ENCODE assay signal across 11 cellular contexts in the genomic region with DNA sequence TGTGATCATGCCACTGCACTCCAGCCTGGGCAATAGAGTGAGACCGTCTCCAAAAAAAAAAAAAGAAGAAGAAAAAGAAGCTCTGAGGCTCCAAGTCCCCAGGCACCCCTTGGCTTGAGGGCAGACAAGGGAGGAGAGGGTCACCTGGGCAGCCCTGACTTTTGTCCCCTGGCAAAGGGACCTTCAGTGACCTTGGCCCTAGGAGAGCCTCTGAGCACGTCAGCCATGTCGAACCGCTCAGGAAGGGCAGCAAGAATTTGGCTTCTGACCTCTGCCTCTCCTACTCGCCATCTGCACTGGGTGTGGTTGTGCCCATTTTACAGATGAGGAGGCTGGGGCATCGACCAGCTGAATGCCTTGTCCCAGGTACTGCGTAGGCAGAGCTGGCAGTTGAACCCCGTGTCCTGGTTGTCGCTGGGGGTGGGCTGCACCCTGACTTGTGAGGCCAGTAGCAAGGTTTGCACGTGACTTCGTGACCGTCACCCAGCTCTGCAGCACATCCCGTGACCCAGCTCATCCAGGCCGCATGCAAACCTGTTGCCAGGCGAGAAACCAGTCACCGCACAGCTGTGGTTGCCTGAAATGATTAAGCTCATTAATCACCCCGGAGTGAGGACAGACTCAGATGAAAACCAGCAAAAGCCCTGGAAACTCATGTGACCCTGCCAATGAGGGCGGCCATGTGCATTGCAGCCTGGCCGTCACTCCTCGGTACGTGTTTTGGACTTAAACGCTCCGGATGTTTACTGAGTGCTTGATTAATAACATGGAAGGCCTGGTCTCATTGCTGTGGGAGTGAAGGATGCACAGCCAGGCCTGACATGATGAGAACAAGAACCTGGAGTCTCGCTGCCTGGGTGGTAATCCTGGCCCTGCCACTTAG. TPM values are rescaled to one million over a fixed set of nuclear protein-coding genes. Genes with fewer than 3 reads are reported as not detected.
DNase-seq lines count a peak whose midpoint lies in the region; ATAC-seq and TF ChIP-seq lines count a peak whose summit lies in the region.
"Had no signal": no experiment of that assay in that cellular context is flagged by ENCODE, and none has a peak within 500 bp of the region (broad histone marks: within the 10 kb centered on the region; RNA-seq: fewer than 3 reads in every experiment).

No MANE protein-coding gene starts in this region.

- no peaks in the 10 kb centered on the region for H3K27me3 ChIP-seq in GM06990 (replicated peaks; ENCODE audit: control insufficient read depth, insufficient read depth, low read length)

- no peaks in the 10 kb centered on the region for H3K27me3 Mint-ChIP-seq in WTC11 (ENCODE audit: low read depth)
- peaks cover 7% of the 10 kb centered on the region for H3K27me3 Mint-ChIP-seq in glutamatergic neuron (ENCODE audit: unreplicated experiment)

- H3K4me3 Mint-ChIP-seq in WTC11 (no peak overlapping the region), glutamatergic neuron (ENCODE audit: unreplicated experiment) (no peak overlapping the region)

- no peak overlapping the region for H3K4me3 ChIP-seq in GM06990 (replicated peaks; ENCODE audit: low read depth, low read length)
- H3K4me3 ChIP-seq in HEK293 (ENCODE audit: low read depth, low read length) = no peak overlapping the region
- no peak overlapping the region for H3K4me3 ChIP-seq in epithelial cell of esophagus (ENCODE audit: low read length)
- H3K4me3 ChIP-seq in skeletal muscle cell (ENCODE audit: low read depth, low read length) = no peak overlapping the region
- H3K4me3 ChIP-seq: SK-N-MC had no signal

- H3K4me1 Mint-ChIP-seq in WTC11 = no peaks in the 10 kb centered on the region
- H3K4me1 Mint-ChIP-seq in glutamatergic neuron (ENCODE audit: low read depth, unreplicated experiment) = no peaks in the 10 kb centered on the region

- no peaks in the 10 kb centered on the region for H3K4me1 ChIP-seq in HEK293 (ENCODE audit: control insufficient read depth, insufficient read depth, low read length)

- DNase-seq in GM06990 (ENCODE audit: extremely low read depth, insufficient read length) (peak; percentile 78), epithelial cell of esophagus (ENCODE audit: low read depth) (peak; percentile 15), skeletal muscle cell (ENCODE audit: low read depth) (peak; percentile 59), AML-193 (lab: John Stamatoyannopoulos, UW) (no peak), WTC11 (ENCODE audit: low spot score) (no peak), occipital lobe (lab: John Stamatoyannopoulos, UW) (no peak), glutamatergic neuron (no peak)
- DNase-seq: NCI-H1092 treated with DMSO at 0.1 percent for 48 hours, retina had no signal

- H3K36me3 Mint-ChIP-seq in WTC11 (peaks cover 37% of the 10 kb centered on the region), glutamatergic neuron (ENCODE audit: unreplicated experiment) (no peaks in the 10 kb centered on the region)

- no peak for TF ChIP-seq CTCF in GM06990 (IDR thresholded peaks at IDR 0.05; ENCODE audit: insufficient read depth, low read length, poor library complexity, severe bottlenecking)
- no peak for TF ChIP-seq CTCF in HEK293 (tag by site-specific recombination; IDR thresholded peaks at IDR 0.05)
- TF ChIP-seq CTCF in epithelial cell of esophagus (IDR thresholded peaks at IDR 0.05; ENCODE audit: insufficient read depth, low read depth, low read length, missing control alignments) = no peak
- no peak for TF ChIP-seq CTCF in WTC11 (IDR thresholded peaks at IDR 0.05)
- TF ChIP-seq CTCF in glutamatergic neuron (IDR thresholded peaks at IDR 0.05; ENCODE audit: partially characterized antibody, unreplicated experiment) = no peak

- POLR2A ChIA-PET in HEK293 (lab: Yijun Ruan, JAX) (no interaction called here), WTC11 (lab: Charles Lee) (no interaction called here)

- no peaks in the 10 kb centered on the region for H3K9me3 Mint-ChIP-seq in WTC11
- no peaks in the 10 kb centered on the region for H3K9me3 Mint-ChIP-seq in glutamatergic neuron (ENCODE audit: unreplicated experiment)

- H3K9me3 ChIP-seq in HEK293 (ENCODE audit: control insufficient read depth, insufficient read depth, low read depth, low read length) = no peaks in the 10 kb centered on the region

- H3K36me3 ChIP-seq in GM06990 (ENCODE audit: control insufficient read depth, insufficient read depth, low read length) = peaks cover 8% of the 10 kb centered on the region
- peaks cover 4 to 76% of the 10 kb centered on the region in 2 experiments; a peak in 2 of 3 replicates for H3K36me3 ChIP-seq in HEK293 (ENCODE audit: control insufficient read depth in 2 of 2, insufficient read depth in 1 of 2, low read length in 2 of 2)

- no peak overlapping the region for H3K27ac ChIP-seq in HEK293 (ENCODE audit: extremely low read depth, low read depth, low read length)
- H3K27ac ChIP-seq: SK-N-MC had no signal

- H3K27ac Mint-ChIP-seq in WTC11 (no peak overlapping the region), glutamatergic neuron (ENCODE audit: unreplicated experiment) (no peak overlapping the region)

- CTCF ChIA-PET in HEK293 (lab: Yijun Ruan, JAX) = no interaction called here
- CTCF ChIA-PET in WTC11 (lab: Charles Lee) = interaction anchor here (0.7 kb wide), 1 partner anchor 10 kb away, joined by 3 read pairs; no protein-coding TSS in a partner anchor

- no peak for ATAC-seq in WTC11

TF ChIP-seq in HEK293, 187 proteins besides CTCF, POLR2A, EP300 and RAD21:
- TF ChIP-seq SCRT2 (tag by site-specific recombination; IDR thresholded peaks at IDR 0.05) (peak; percentile 31; the same call in 1 of the 2 replicates), HOXD13 (CRISPR knock-in tag; IDR thresholded peaks at IDR 0.05; ENCODE audit: borderline replicate concordance) (no peak), ZBTB21 (tag by site-specific recombination; IDR thresholded peaks at IDR 0.05) (no peak)
- TF ChIP-seq, protein P1, sequence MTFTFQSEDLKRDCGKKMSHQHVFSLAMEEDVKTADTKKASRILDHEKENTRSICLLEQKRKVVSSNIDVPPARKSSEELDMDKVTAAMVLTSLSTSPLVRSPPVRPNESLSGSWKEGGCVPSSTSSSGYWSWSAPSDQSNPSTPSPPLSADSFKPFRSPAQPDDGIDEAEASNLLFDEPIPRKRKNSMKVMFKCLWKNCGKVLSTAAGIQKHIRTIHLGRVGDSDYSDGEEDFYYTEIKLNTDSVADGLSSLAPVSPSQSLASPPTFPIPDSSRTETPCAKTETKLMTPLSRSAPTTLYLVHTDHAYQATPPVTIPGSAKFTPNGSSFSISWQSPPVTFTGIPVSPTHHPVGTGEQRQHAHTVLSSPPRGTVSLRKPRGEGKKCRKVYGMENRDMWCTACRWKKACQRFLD (tag by site-specific recombination; IDR thresholded peaks at IDR 0.05) = no peak

TF ChIP-seq in WTC11, 78 proteins besides CTCF, POLR2A, EP300 and RAD21 (continues in another document):
- no peak for TF ChIP-seq KAT7 (CRISPR knock-in tag; IDR thresholded peaks at IDR 0.05; ENCODE audit: borderline replicate concordance)
- TF ChIP-seq, protein P2, sequence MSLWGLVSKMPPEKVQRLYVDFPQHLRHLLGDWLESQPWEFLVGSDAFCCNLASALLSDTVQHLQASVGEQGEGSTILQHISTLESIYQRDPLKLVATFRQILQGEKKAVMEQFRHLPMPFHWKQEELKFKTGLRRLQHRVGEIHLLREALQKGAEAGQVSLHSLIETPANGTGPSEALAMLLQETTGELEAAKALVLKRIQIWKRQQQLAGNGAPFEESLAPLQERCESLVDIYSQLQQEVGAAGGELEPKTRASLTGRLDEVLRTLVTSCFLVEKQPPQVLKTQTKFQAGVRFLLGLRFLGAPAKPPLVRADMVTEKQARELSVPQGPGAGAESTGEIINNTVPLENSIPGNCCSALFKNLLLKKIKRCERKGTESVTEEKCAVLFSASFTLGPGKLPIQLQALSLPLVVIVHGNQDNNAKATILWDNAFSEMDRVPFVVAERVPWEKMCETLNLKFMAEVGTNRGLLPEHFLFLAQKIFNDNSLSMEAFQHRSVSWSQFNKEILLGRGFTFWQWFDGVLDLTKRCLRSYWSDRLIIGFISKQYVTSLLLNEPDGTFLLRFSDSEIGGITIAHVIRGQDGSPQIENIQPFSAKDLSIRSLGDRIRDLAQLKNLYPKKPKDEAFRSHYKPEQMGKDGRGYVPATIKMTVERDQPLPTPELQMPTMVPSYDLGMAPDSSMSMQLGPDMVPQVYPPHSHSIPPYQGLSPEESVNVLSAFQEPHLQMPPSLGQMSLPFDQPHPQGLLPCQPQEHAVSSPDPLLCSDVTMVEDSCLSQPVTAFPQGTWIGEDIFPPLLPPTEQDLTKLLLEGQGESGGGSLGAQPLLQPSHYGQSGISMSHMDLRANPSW (CRISPR knock-in tag; conservative IDR thresholded peaks at IDR 0.05; ENCODE audit: low read depth) = no peak
- TF ChIP-seq, protein P3, sequence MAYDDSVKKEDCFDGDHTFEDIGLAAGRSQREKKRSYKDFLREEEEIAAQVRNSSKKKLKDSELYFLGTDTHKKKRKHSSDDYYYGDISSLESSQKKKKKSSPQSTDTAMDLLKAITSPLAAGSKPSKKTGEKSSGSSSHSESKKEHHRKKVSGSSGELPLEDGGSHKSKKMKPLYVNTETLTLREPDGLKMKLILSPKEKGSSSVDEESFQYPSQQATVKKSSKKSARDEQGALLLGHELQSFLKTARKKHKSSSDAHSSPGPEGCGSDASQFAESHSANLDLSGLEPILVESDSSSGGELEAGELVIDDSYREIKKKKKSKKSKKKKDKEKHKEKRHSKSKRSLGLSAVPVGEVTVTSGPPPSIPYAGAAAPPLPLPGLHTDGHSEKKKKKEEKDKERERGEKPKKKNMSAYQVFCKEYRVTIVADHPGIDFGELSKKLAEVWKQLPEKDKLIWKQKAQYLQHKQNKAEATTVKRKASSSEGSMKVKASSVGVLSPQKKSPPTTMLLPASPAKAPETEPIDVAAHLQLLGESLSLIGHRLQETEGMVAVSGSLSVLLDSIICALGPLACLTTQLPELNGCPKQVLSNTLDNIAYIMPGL (CRISPR knock-in tag; IDR thresholded peaks at IDR 0.05) = no peak
- TF ChIP-seq, protein P4, sequence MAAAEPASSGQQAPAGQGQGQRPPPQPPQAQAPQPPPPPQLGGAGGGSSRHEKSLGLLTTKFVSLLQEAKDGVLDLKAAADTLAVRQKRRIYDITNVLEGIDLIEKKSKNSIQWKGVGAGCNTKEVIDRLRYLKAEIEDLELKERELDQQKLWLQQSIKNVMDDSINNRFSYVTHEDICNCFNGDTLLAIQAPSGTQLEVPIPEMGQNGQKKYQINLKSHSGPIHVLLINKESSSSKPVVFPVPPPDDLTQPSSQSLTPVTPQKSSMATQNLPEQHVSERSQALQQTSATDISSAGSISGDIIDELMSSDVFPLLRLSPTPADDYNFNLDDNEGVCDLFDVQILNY (CRISPR knock-in tag; IDR thresholded peaks at IDR 0.05) = no peak
- TF ChIP-seq TCF7 (CRISPR knock-in tag; IDR thresholded peaks at IDR 0.05; ENCODE audit: low read depth) = no peak
- no peak for TF ChIP-seq ZBTB21 (CRISPR knock-in tag; IDR thresholded peaks at IDR 0.05; ENCODE audit: borderline replicate concordance)

RNA-seq across cellular contexts. Expression of a gene that starts 47.7 kb away (rescaled TPM):
- total RNA-seq in WTC11 (2021) (124 to 138 TPM (median 132 TPM) in 3 replicates), occipital lobe (152 TPM), glutamatergic neuron (ENCODE audit: unreplicated experiment) (312 TPM)

Comparison
In these comparisons a context has a peak if more than half of its experiments do, and no peak if none do; other contexts are left out.
1. DNase-seq: peak in GM06990 (single experiment), epithelial cell of esophagus (single experiment) and skeletal muscle cell (single experiment); none in AML-193 (0 of 2), WTC11 (single experiment), occipital lobe (single experiment) and glutamatergic neuron (single experiment).